ENCODE assay signal across 8 cellular contexts in the genomic region with DNA sequence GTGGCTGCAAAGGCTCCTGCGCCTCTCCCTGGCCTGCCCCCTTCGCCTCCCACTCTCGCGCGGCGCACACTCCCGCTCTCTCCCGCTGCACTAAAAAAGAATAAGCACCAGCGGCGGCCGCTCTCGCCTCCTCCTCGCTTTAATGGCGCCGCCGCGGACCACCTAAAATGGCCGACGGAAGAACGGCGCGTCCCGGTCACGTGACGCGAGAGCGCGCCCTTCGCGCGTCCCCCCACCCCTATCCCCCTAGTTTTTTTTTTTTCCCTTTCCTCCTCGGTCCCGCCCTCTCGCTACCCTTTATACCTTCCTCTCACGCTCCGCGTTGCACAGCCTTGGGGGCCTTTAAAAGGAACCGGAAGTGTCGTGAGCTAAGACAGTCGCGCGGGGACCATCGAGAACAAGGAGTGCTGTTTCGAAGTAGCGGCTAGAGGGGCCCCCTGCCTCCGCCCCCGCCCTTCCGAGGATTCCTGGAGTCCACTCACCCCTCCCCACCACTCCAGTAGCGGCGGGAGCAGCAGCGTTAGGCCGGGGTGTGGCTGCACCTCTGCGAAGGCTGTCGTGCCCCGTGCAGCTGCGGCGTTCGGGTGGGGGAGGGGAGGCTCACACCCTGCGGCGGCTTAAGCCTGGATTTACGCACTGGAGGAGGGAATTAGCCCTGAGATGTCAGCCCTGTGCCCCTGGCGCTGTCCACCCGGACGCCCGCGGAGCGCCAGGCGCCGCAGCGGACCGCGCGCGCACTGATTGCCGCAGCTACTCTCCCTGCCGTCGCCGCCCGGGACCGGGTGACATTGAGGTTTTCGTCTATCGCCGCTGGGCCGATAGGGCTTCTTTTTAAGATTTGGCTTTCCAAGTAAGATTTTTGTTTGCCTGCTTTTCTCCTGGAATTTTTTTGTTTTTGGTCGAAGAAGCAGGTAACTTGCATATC. TPM values are rescaled to one million over a fixed set of nuclear protein-coding genes. Genes with fewer than 3 reads are reported as not detected.
DNase-seq lines count a peak whose midpoint lies in the region; ATAC-seq and TF ChIP-seq lines count a peak whose summit lies in the region.

A gene with protein sequence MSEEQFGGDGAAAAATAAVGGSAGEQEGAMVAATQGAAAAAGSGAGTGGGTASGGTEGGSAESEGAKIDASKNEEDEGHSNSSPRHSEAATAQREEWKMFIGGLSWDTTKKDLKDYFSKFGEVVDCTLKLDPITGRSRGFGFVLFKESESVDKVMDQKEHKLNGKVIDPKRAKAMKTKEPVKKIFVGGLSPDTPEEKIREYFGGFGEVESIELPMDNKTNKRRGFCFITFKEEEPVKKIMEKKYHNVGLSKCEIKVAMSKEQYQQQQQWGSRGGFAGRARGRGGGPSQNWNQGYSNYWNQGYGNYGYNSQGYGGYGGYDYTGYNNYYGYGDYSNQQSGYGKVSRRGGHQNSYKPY (minus strand): TSS at position 176 of the 925 bp plus-strand sequence. CDS start 313 bp downstream, outside the sequence.

- ATAC-seq in GM21717 (IDR thresholded peaks at IDR 0.05; ENCODE audit: unreplicated experiment), result peak; percentile 95

- peak within 1 kb of the TSS; percentile 75 to 97 for H3K4me3 ChIP-seq in mucosa of rectum (ENCODE audit: low read length in 2 of 2)

- H3K4me1 ChIP-seq in mucosa of rectum (ENCODE audit: control insufficient read depth in 2 of 2, insufficient read depth in 2 of 2, low read length in 2 of 2), result peaks cover 21 to 23% of the 10 kb centered on the region in 2 donors

- DNase-seq in DMS153 treated with DMSO at 0.1 percent for 48 hours (lab: John Stamatoyannopoulos, UW; ENCODE audit: unreplicated experiment), result peak; percentile 99
- DNase-seq in KBM-7, result peak; percentile 99
- peak; percentile 92 for DNase-seq in activated T-cell treated with anti-CD3 and anti-CD28 coated beads, Interleukin-2, amount 50 U/mL, for 24 hours
- DNase-seq in erythroblast (lab: John Stamatoyannopoulos, UW), result peak; percentile 97 to 99
- DNase-seq in stimulated activated CD8-positive, alpha-beta memory T cell treated with anti-CD3 and anti-CD28 coated beads, Interleukin-4, amount 100 ng/mL, for 48 hours, result peak; percentile 94

- no peaks in the 10 kb centered on the region for H3K27me3 ChIP-seq in mucosa of rectum (ENCODE audit: control insufficient read depth in 2 of 2, insufficient read depth in 2 of 2, low read length in 2 of 2)

- H3K9me3 ChIP-seq in mucosa of rectum (ENCODE audit: control insufficient read depth in 2 of 2, low read length in 2 of 2), result no peaks in the 10 kb centered on the region

- peak within 1 kb of the TSS; percentile 99 to 100 for H3K27ac ChIP-seq in mucosa of rectum (ENCODE audit: low read depth in 2 of 2, low read length in 2 of 2)

- H3K36me3 ChIP-seq in mucosa of rectum (ENCODE audit: control insufficient read depth in 2 of 2, insufficient read depth in 2 of 2, low read length in 2 of 2), result peaks cover 0 to 2% of the 10 kb centered on the region in 2 donors

- peak within 1 kb of the TSS; percentile 89 for H3K4me3 Mint-ChIP-seq in activated T-cell treated with anti-CD3 and anti-CD28 coated beads, Interleukin-2, amount 50 U/mL, for 24 hours

- H3K27ac Mint-ChIP-seq in activated T-cell treated with anti-CD3 and anti-CD28 coated beads, Interleukin-2, amount 50 U/mL, for 24 hours, result peak within 1 kb of the TSS; percentile 99

- H3K9ac ChIP-seq in mucosa of rectum (ENCODE audit: low read depth in 1 of 2, low read length in 2 of 2), result peak within 1 kb of the TSS; percentile 94 to 97

- no peaks in the 10 kb centered on the region for H3K27me3 Mint-ChIP-seq in activated T-cell treated with anti-CD3 and anti-CD28 coated beads, Interleukin-2, amount 50 U/mL, for 24 hours

- peaks cover 39% of the 10 kb centered on the region for H3K4me1 Mint-ChIP-seq in activated T-cell treated with anti-CD3 and anti-CD28 coated beads, Interleukin-2, amount 50 U/mL, for 24 hours (ENCODE audit: low read depth)

- TF ChIP-seq POLR2A in erythroblast (IDR thresholded peaks at IDR 0.05; ENCODE audit: low read length), result peak; percentile 91

- H3K36me3 Mint-ChIP-seq in activated T-cell treated with anti-CD3 and anti-CD28 coated beads, Interleukin-2, amount 50 U/mL, for 24 hours (ENCODE audit: low read depth), result peaks cover 76% of the 10 kb centered on the region

- in situ Hi-C loops in KBM-7 (cut with MboI; ENCODE audit: low pct_unique_long_range_greater_than_20kb, low sequenced_read_pairs), result no loop called here

- no peaks in the 10 kb centered on the region for H3K9me3 Mint-ChIP-seq in activated T-cell treated with anti-CD3 and anti-CD28 coated beads, Interleukin-2, amount 50 U/mL, for 24 hours

TF ChIP-seq in PFSK-1, 5 proteins besides CTCF, POLR2A, EP300 and RAD21:
- TF ChIP-seq POLR2AphosphoS5 (IDR thresholded peaks at IDR 0.05; ENCODE audit: low read depth, low read length), result peak; percentile 82
- TF ChIP-seq SIN3A (IDR thresholded peaks at IDR 0.05; ENCODE audit: borderline replicate concordance, insufficient read depth, low read length), result peak; percentile 87; the same call in 1 of the 2 replicates
- TF ChIP-seq FOXP2 (optimal IDR thresholded peaks at IDR 0.05; ENCODE audit: borderline replicate concordance, extremely low read depth, extremely low read length, insufficient read depth), result peak; percentile 97
- TF ChIP-seq, protein P1, sequence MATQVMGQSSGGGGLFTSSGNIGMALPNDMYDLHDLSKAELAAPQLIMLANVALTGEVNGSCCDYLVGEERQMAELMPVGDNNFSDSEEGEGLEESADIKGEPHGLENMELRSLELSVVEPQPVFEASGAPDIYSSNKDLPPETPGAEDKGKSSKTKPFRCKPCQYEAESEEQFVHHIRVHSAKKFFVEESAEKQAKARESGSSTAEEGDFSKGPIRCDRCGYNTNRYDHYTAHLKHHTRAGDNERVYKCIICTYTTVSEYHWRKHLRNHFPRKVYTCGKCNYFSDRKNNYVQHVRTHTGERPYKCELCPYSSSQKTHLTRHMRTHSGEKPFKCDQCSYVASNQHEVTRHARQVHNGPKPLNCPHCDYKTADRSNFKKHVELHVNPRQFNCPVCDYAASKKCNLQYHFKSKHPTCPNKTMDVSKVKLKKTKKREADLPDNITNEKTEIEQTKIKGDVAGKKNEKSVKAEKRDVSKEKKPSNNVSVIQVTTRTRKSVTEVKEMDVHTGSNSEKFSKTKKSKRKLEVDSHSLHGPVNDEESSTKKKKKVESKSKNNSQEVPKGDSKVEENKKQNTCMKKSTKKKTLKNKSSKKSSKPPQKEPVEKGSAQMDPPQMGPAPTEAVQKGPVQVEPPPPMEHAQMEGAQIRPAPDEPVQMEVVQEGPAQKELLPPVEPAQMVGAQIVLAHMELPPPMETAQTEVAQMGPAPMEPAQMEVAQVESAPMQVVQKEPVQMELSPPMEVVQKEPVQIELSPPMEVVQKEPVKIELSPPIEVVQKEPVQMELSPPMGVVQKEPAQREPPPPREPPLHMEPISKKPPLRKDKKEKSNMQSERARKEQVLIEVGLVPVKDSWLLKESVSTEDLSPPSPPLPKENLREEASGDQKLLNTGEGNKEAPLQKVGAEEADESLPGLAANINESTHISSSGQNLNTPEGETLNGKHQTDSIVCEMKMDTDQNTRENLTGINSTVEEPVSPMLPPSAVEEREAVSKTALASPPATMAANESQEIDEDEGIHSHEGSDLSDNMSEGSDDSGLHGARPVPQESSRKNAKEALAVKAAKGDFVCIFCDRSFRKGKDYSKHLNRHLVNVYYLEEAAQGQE (IDR thresholded peaks at IDR 0.05; ENCODE audit: insufficient read depth in 1 of 2, low read depth in 2 of 2, low read length in 2 of 2), result peak; percentile 67 to 83; a peak in 3 of 4 replicates
- peak; percentile 68; the same call in 1 of the 2 replicates for TF ChIP-seq TAF1 (IDR thresholded peaks at IDR 0.05; ENCODE audit: borderline replicate concordance, insufficient read depth, low read length)

RNA-seq across cellular contexts. Expression of the gene that starts here (rescaled TPM):
- 441 TPM for polyA plus RNA-seq in PFSK-1 (2012; ENCODE audit: insufficient read length, low read depth)

Comparison
In these comparisons a context has a peak if more than half of its experiments do, and no peak if none do; other contexts are left out.
1. Peak in every context shown above with its lines: DNase-seq, ATAC-seq, H3K4me3 ChIP-seq and H3K27ac ChIP-seq.